Comparison of ENCODE assay signal across 8 cellular contexts in genomic region chr15:85380217-85380859, GRCh38. TPM values are rescaled to one million over a fixed set of nuclear protein-coding genes. Genes with fewer than 3 reads are reported as not detected.
DNase-seq lines count a peak whose midpoint lies in the region; ATAC-seq, FAIRE-seq and TF ChIP-seq lines count a peak whose summit lies in the region.

Gene AKAP13, plus strand, starts transcription at chr15:85380603. Its CDS starts 105,118 bp downstream, at chr15:85485721.

- H3K4me3 ChIP-seq in WI38 (ENCODE audit: low read depth, low read length) (peak within 1 kb of the TSS; percentile 75), bronchial epithelial cell (ENCODE audit: low read depth, low read length) (peak within 1 kb of the TSS; percentile 71)

- peak; percentile 87 for ATAC-seq in HG03175 (IDR thresholded peaks at IDR 0.05; ENCODE audit: unreplicated experiment)

- in situ Hi-C loops in GM18951 (cut with MboI; ENCODE audit: low sequenced_read_pairs, unreplicated experiment), result no loop called here

- no peaks in the 10 kb centered on the region for H3K9me3 Mint-ChIP-seq in immature natural killer cell

- H3K27me3 ChIP-seq in bronchial epithelial cell (ENCODE audit: control insufficient read depth, insufficient read depth, low read length), result peaks cover 1% of the 10 kb centered on the region

- FAIRE-seq in bronchial epithelial cell (lab: Jason Lieb, UNC), result no peak

- DNase-seq in AG08396 (ENCODE audit: low spot score), result peak; percentile 98
- peak; percentile 93 for DNase-seq in NCI-H2227 treated with DMSO at 0.1 percent for 48 hours (lab: John Stamatoyannopoulos, UW)
- peak; percentile 98 for DNase-seq in bronchial epithelial cell (ENCODE audit: low read depth)
- DNase-seq in immature natural killer cell, result peak; percentile 93 to 95 (median 95)
- peak; percentile 98 for DNase-seq in smooth muscle cell of the brain vasculature (ENCODE audit: low read depth, low spot score)

- H3K27ac Mint-ChIP-seq in immature natural killer cell, result peak within 1 kb of the TSS; percentile 90 to 97 (median 94)

- TF ChIP-seq CTCF in WI38 (IDR thresholded peaks at IDR 0.05; ENCODE audit: low read depth, low read length) (no peak), bronchial epithelial cell (IDR thresholded peaks at IDR 0.05; ENCODE audit: insufficient read depth, low read length, severe bottlenecking) (no peak)

- H3K27me3 Mint-ChIP-seq in immature natural killer cell (ENCODE audit: low read depth in 3 of 3), result peaks cover 3 to 11% (median 10%) of the 10 kb centered on the region in 3 donors

- H3K4me1 Mint-ChIP-seq in immature natural killer cell, result peaks cover 44 to 47% of the 10 kb centered on the region in 2 donors

- peak within 1 kb of the TSS; percentile 83 to 98 (median 85) for H3K4me3 Mint-ChIP-seq in immature natural killer cell

- TF ChIP-seq POLR2A in GM18951 (IDR thresholded peaks at IDR 0.05; ENCODE audit: extremely low read depth, insufficient read depth, insufficient read length), result peak; percentile 80

- H3K36me3 Mint-ChIP-seq in immature natural killer cell, result peaks cover 0 to 3% (median 0%) of the 10 kb centered on the region in 3 donors

- no peaks in the 10 kb centered on the region for H3K36me3 ChIP-seq in bronchial epithelial cell (ENCODE audit: control insufficient read depth, insufficient read depth, low read length)

RNA-seq across cellular contexts. Expression of gene AKAP13, which starts in this region (rescaled TPM):
- total RNA-seq in bronchial epithelial cell, result 41.1 and 53.4 TPM in 2 replicates
- 100 to 1,000 TPM; 104 to 327 (median 112) TPM for polyA plus RNA-seq in immature natural killer cell

Comparison
In these comparisons a context has a peak if more than half of its experiments do, and no peak if none do; other contexts are left out.
1. Peak in every context shown above with its lines: DNase-seq, ATAC-seq and H3K4me3 ChIP-seq.